Comparison of ENCODE assay signal across 16 cellular contexts in genomic region chr19:33434090-33434885, GRCh38.
DNase-seq lines count a peak whose midpoint lies in the region; ATAC-seq and TF ChIP-seq lines count a peak whose summit lies in the region.
"Had no signal": no experiment of that assay in that cellular context is flagged by ENCODE, and none has a peak within 500 bp of the region (broad histone marks: within the 10 kb centered on the region; RNA-seq: fewer than 3 reads in every experiment).

No MANE protein-coding gene starts in this region.

- peak overlapping the region; percentile 15 for H2AK5ac ChIP-seq in mesenchymal stem cell (ENCODE audit: low read length, severe bottlenecking)

- peaks cover 1% of the 10 kb centered on the region for H3K79me1 ChIP-seq in mesenchymal stem cell (replicated peaks; ENCODE audit: low read length, poor library complexity, severe bottlenecking)

- H2BK120ac ChIP-seq in mesenchymal stem cell (ENCODE audit: low read depth, low read length), result no peak overlapping the region

- H2BK5ac ChIP-seq in mesenchymal stem cell (ENCODE audit: low read depth, low read length, poor library complexity, severe bottlenecking), result no peak overlapping the region

- H3K4me1 ChIP-seq in mesenchymal stem cell (ENCODE audit: control insufficient read depth, insufficient read depth, low read depth, low read length), result peaks cover 26% of the 10 kb centered on the region
- no peaks in the 10 kb centered on the region for H3K4me1 ChIP-seq in upper lobe of right lung

- H3K14ac ChIP-seq in mesenchymal stem cell (ENCODE audit: low read length in 2 of 2), result peak overlapping the region in 1 of 2 experiments; percentile 44

- H3K36me3 ChIP-seq in mesenchymal stem cell (ENCODE audit: control insufficient read depth in 1 of 2, insufficient read depth in 2 of 2, low read depth in 1 of 2, low read length in 2 of 2) (peaks cover 0 to 10% of the 10 kb centered on the region in 2 experiments), upper lobe of right lung (no peaks in the 10 kb centered on the region)

- DNase-seq in left ventricle myocardium superior (peak; percentile 9), Right ventricle myocardium inferior (ENCODE audit: missing footprints) (no peak), mesenchymal stem cell (no peak), upper lobe of right lung (peak; percentile 55), GM03348 (ENCODE audit: low spot score) (no peak), OCI-M2 (lab: John Stamatoyannopoulos, UW; ENCODE audit: unreplicated experiment) (no peak)
- DNase-seq: DMS79 treated with DMSO at 0.1 percent for 48 hours, NCI-H1436, NCI-H2029, NCI-H2171, NCI-H774 had no signal

- H3K4me2 ChIP-seq in mesenchymal stem cell (ENCODE audit: low read length, poor library complexity, severe bottlenecking), result no peak overlapping the region
- H3K4me2 ChIP-seq: BLaER1 treated with 17β-estradiol and CSF1 and Interleukin-3, amounts not matched to agents 10 nM and 100 nM; KMS-11 had no signal

- H2BK12ac ChIP-seq in mesenchymal stem cell (ENCODE audit: low read length in 2 of 2), result peak overlapping the region in 1 of 2 experiments; percentile 18

- H3K27ac ChIP-seq in VCaP (peak overlapping the region; percentile 77; the same call in 1 of the 2 replicates), mesenchymal stem cell (ENCODE audit: low read length, poor library complexity, severe bottlenecking) (no peak overlapping the region), upper lobe of right lung (no peak overlapping the region)
- H3K27ac ChIP-seq: BLaER1 treated with 17β-estradiol and CSF1 and Interleukin-3, amounts not matched to agents 10 nM and 100 nM; KMS-11 had no signal

- no peak overlapping the region for H3K9ac ChIP-seq in mesenchymal stem cell (ENCODE audit: low read length)
- H3K9ac ChIP-seq: BLaER1 treated with 17β-estradiol and CSF1 and Interleukin-3, amounts not matched to agents 10 nM and 100 nM; KMS-11 had no signal

- H3K4me3 ChIP-seq in mesenchymal stem cell (ENCODE audit: insufficient read depth in 1 of 2, low read depth in 1 of 2, low read length in 2 of 2) (no peak overlapping the region), upper lobe of right lung (no peak overlapping the region)
- H3K4me3 ChIP-seq: BLaER1 treated with 17β-estradiol and CSF1 and Interleukin-3, amounts not matched to agents 10 nM and 100 nM; GM12878 had no signal

- TF ChIP-seq CTCF in VCaP (conservative IDR thresholded peaks at IDR 0.05), result no peak
- TF ChIP-seq CTCF in upper lobe of right lung (IDR thresholded peaks at IDR 0.05), result no peak

- no peak overlapping the region for H3K23ac ChIP-seq in mesenchymal stem cell (ENCODE audit: low read length in 2 of 2)

- intact Hi-C loops in left ventricle myocardium superior (cut with micrococcal nuclease) (loop anchor here (5.0 kb wide), 1 partner anchor 333 kb away; no protein-coding TSS in a partner anchor), Right ventricle myocardium inferior (cut with DNase I) (loop anchor here (10.0 kb wide), 1 partner anchor 91 kb away; the partner anchor contains the start of gene PEPD), upper lobe of right lung (cut with DNase I) (loop anchor here (5.0 kb wide), 1 partner anchor 338 kb away; no protein-coding TSS in a partner anchor)

- H3K18ac ChIP-seq in mesenchymal stem cell (ENCODE audit: low read depth in 1 of 2, low read length in 2 of 2), result peak overlapping the region in 1 of 2 experiments; percentile 8

- WGBS in mesenchymal stem cell, result 96% methylated on average over 22 of the region's 22 CpGs

- H4K8ac ChIP-seq in mesenchymal stem cell (ENCODE audit: low read length), result peak overlapping the region; percentile 56

- H3K4ac ChIP-seq in mesenchymal stem cell (ENCODE audit: low read depth in 1 of 2, low read length in 2 of 2), result no peak overlapping the region

- no peak overlapping the region for H2AFZ ChIP-seq in mesenchymal stem cell (ENCODE audit: low read depth, low read length)

- no peak overlapping the region for H2BK15ac ChIP-seq in mesenchymal stem cell (ENCODE audit: low read depth, poor library complexity, severe bottlenecking)

- no peak overlapping the region for H4K91ac ChIP-seq in mesenchymal stem cell (ENCODE audit: low read length)

- ATAC-seq in left ventricle myocardium superior, result no peak
- ATAC-seq in Right ventricle myocardium inferior, result no peak
- ATAC-seq in upper lobe of right lung, result no peak
- no peak for ATAC-seq in HG03175 (IDR thresholded peaks at IDR 0.05; ENCODE audit: unreplicated experiment)
- ATAC-seq: GM12878 had no signal

- H3K9me3 ChIP-seq in mesenchymal stem cell (ENCODE audit: control insufficient read depth, low read length), result no peaks in the 10 kb centered on the region
- H3K9me3 ChIP-seq in upper lobe of right lung, result no peaks in the 10 kb centered on the region
- H3K9me3 ChIP-seq: BLaER1 treated with 17β-estradiol and CSF1 and Interleukin-3, amounts not matched to agents 10 nM and 100 nM had no signal

- H3K27me3 ChIP-seq in mesenchymal stem cell (ENCODE audit: control insufficient read depth in 1 of 2, insufficient read depth in 1 of 2, low read length in 2 of 2), result peaks cover 0 to 5% of the 10 kb centered on the region in 2 experiments
- no peaks in the 10 kb centered on the region for H3K27me3 ChIP-seq in upper lobe of right lung
- H3K27me3 ChIP-seq: BLaER1 treated with 17β-estradiol and CSF1 and Interleukin-3, amounts not matched to agents 10 nM and 100 nM had no signal

Comparison
In these comparisons a context has a peak if more than half of its experiments do, and no peak if none do; other contexts are left out.
1. DNase-seq: peak in left ventricle myocardium superior (single experiment) and upper lobe of right lung (single experiment); none in Right ventricle myocardium inferior (single experiment), mesenchymal stem cell (single experiment), GM03348 (single experiment) and OCI-M2 (single experiment).